In the genomic region with DNA sequence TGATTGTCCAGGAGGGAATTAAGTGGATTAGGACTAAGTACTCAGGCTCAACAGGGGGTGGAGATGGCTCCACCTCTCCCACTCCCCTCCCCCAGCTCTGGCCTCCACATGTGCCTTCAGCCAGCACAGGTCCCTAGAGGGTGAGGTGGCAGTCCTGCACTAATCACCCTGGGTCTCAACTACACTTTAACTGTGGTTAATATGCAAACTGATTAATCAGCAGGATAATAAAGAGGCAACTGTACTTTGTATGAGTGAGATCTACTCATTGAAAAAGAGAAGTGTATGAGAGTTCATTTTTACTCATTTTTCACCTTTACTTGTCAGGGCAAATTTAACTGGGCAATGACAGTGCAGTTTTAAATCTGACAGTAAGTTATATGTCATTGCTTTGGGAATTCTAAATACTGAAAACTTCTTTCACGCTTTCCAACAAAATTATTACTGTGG, we compare ENCODE assay signal across 11 cellular contexts.
A peak's percentile ranks its signal among the peaks of the same experiment; 100 is the strongest.
DNase-seq lines count a peak whose midpoint lies in the region; ATAC-seq, FAIRE-seq and TF ChIP-seq lines count a peak whose summit lies in the region.
"Had no signal": no experiment of that assay in that cellular context is flagged by ENCODE, and none has a peak within 500 bp of the region (broad histone marks: within the 10 kb centered on the region; RNA-seq: fewer than 3 reads in every experiment).

No MANE protein-coding gene starts in this region.

- DNase-seq in NT2/D1 (ENCODE audit: low read depth, low spot score), result peak; percentile 38
- DNase-seq in HepG2 (ENCODE audit: low spot score), result no peak
- DNase-seq in activated naive CD4-positive, alpha-beta T cell (lab: John Stamatoyannopoulos, UW), result no peak
- DNase-seq in AG20443 (ENCODE audit: low spot score), result no peak
- no peak for DNase-seq in activated naive CD4-positive, alpha-beta T cell treated with anti-CD3 and anti-CD28 coated beads, Interleukin-2, amount 50 U/mL, for 16 hours
- DNase-seq: right lobe of liver had no signal

- peaks cover 0 to 5% of the 10 kb centered on the region in 2 experiments; a peak in 1 of 3 replicates for H3K36me3 ChIP-seq in HEK293 (ENCODE audit: control insufficient read depth in 2 of 2, insufficient read depth in 1 of 2, low read length in 2 of 2)
- H3K36me3 ChIP-seq in NT2/D1 (ENCODE audit: insufficient read depth, insufficient read length, low read length), result peaks cover 4% of the 10 kb centered on the region
- H3K36me3 ChIP-seq in HepG2 (replicated peaks in 1 of 2; ENCODE audit: control insufficient read depth in 1 of 2, insufficient read depth in 2 of 2, low read length in 2 of 2), result no peaks in the 10 kb centered on the region
- H3K36me3 ChIP-seq: right lobe of liver had no signal

- no peak overlapping the region for H2AFZ ChIP-seq in HepG2 (ENCODE audit: low read length)

- peak; percentile 39 for ATAC-seq in GM18502 (IDR thresholded peaks at IDR 0.05; ENCODE audit: poor library complexity, unreplicated experiment)
- ATAC-seq in HepG2, result no peak
- ATAC-seq in HG02852 (IDR thresholded peaks at IDR 0.05; ENCODE audit: unreplicated experiment), result no peak
- ATAC-seq: activated naive CD4-positive, alpha-beta T cell treated with anti-CD3 and anti-CD28 coated beads, Interleukin-2, amount 50 U/mL, for 72 hours had no signal

- TF ChIP-seq RAD21 in HepG2 (CRISPR knock-in tag; IDR thresholded peaks at IDR 0.05), result no peak

- no peaks in the 10 kb centered on the region for H4K20me1 ChIP-seq in HepG2 (ENCODE audit: insufficient read depth, low read length)

- CTCF ChIA-PET in HEK293 (lab: Yijun Ruan, JAX), result interaction anchor here (4.7 kb wide), 1 partner anchor 16 kb away, joined by 24 read pairs; no protein-coding TSS in a partner anchor
- CTCF ChIA-PET in HepG2 (lab: Yijun Ruan, JAX; ENCODE audit: low intra/inter-chr PET ratio, low total read pairs), result no interaction called here

- TF ChIP-seq EP300 in HepG2 (IDR thresholded peaks at IDR 0.05; ENCODE audit: low read depth in 2 of 2, low read length in 2 of 2) (no peak), HepG2 (CRISPR knock-in tag; IDR thresholded peaks at IDR 0.05; ENCODE audit: borderline replicate concordance) (no peak)

- intact Hi-C loops in HepG2 (cut with micrococcal nuclease; ENCODE audit: unreplicated experiment), result no loop called here

- BruUV-seq in HepG2 (replicated peaks; lab: Mats Ljungman, UMichigan), result no TSS peak

- H3K9me3 ChIP-seq in HEK293 (ENCODE audit: control insufficient read depth, insufficient read depth, low read depth, low read length) (no peaks in the 10 kb centered on the region), NT2/D1 (ENCODE audit: insufficient read depth, low read length) (no peaks in the 10 kb centered on the region), HepG2 (ENCODE audit: low read length) (no peaks in the 10 kb centered on the region)
- H3K9me3 ChIP-seq: right lobe of liver had no signal

- WGBS in HepG2 (ENCODE audit: low lambda C conversion rate), result 22% methylated on average over 1 of the region's 1 CpG

- H3K4me2 ChIP-seq in HepG2 (ENCODE audit: low read depth, low read length), result no peak overlapping the region

- H3K4me1 ChIP-seq in HEK293 (ENCODE audit: control insufficient read depth, insufficient read depth, low read length) (peaks cover 3% of the 10 kb centered on the region; the same call in 1 of the 2 replicates), NT2/D1 (ENCODE audit: insufficient read depth, insufficient read length) (no peaks in the 10 kb centered on the region), HepG2 (ENCODE audit: insufficient read depth, low read length) (no peaks in the 10 kb centered on the region)
- H3K4me1 ChIP-seq: right lobe of liver had no signal

- in situ Hi-C loops in HepG2 (cut with HindIII; ENCODE audit: extremely low pct_ligation_motif_present, low pct_unique_long_range_greater_than_20kb), result no loop called here

- no peak for TF ChIP-seq POLR2A in HepG2 (IDR thresholded peaks at IDR 0.05; ENCODE audit: insufficient read depth in 1 of 2, low read depth in 2 of 2, low read length in 2 of 2)

- POLR2A ChIA-PET in HEK293 (lab: Yijun Ruan, JAX), result no interaction called here
- POLR2A ChIA-PET in HepG2 (lab: Yijun Ruan, JAX), result no interaction called here

- H3K9ac ChIP-seq in NT2/D1 (ENCODE audit: insufficient read length, low read depth), result no peak overlapping the region
- no peak overlapping the region for H3K9ac ChIP-seq in HepG2 (ENCODE audit: insufficient read depth, low read depth, low read length)

- H3K27me3 ChIP-seq in NT2/D1 (ENCODE audit: insufficient read depth, insufficient read length), result no peaks in the 10 kb centered on the region
- no peaks in the 10 kb centered on the region for H3K27me3 ChIP-seq in HepG2 (ENCODE audit: control insufficient read depth in 1 of 2, insufficient read depth in 2 of 2, low read length in 2 of 2)
- H3K27me3 ChIP-seq: right lobe of liver had no signal

- H3K4me3 ChIP-seq in HEK293 (ENCODE audit: low read depth, low read length) (no peak overlapping the region), NT2/D1 (ENCODE audit: insufficient read length, low read depth) (no peak overlapping the region), HepG2 (replicated peaks in 1 of 3; ENCODE audit: insufficient read depth in 1 of 3, low read depth in 2 of 3, low read length in 3 of 3) (no peak overlapping the region)
- H3K4me3 ChIP-seq: right lobe of liver had no signal

- FAIRE-seq in HepG2 (lab: Jason Lieb, UNC), result no peak
- FAIRE-seq: TTC549 had no signal

- TF ChIP-seq CTCF in HEK293 (tag by site-specific recombination; IDR thresholded peaks at IDR 0.05) (no peak), HepG2 (CRISPR knock-in tag; IDR thresholded peaks at IDR 0.05) (no peak)

- H3K79me2 ChIP-seq in HepG2 (ENCODE audit: insufficient read depth, low read length), result no peaks in the 10 kb centered on the region

- H3K27ac ChIP-seq in HEK293 (ENCODE audit: extremely low read depth, low read depth, low read length) (no peak overlapping the region), HepG2 (ENCODE audit: extremely low read length, insufficient read depth, low read length) (no peak overlapping the region)
- H3K27ac ChIP-seq: right lobe of liver had no signal

TF ChIP-seq in HEK293, 187 proteins besides CTCF, POLR2A, EP300 and RAD21:
- TF ChIP-seq GLIS1 (tag by site-specific recombination; IDR thresholded peaks at IDR 0.05) (0 out of 2 replicates have a peak, but pooled peaks have one; percentile 13), OSR2 (tag by site-specific recombination; IDR thresholded peaks at IDR 0.05) (peak; percentile 23; the same call in 1 of the 2 replicates), ELK4 (IDR thresholded peaks at IDR 0.05; ENCODE audit: borderline replicate concordance, low read depth, low read length) (no peak)
- TF ChIP-seq, protein P1, sequence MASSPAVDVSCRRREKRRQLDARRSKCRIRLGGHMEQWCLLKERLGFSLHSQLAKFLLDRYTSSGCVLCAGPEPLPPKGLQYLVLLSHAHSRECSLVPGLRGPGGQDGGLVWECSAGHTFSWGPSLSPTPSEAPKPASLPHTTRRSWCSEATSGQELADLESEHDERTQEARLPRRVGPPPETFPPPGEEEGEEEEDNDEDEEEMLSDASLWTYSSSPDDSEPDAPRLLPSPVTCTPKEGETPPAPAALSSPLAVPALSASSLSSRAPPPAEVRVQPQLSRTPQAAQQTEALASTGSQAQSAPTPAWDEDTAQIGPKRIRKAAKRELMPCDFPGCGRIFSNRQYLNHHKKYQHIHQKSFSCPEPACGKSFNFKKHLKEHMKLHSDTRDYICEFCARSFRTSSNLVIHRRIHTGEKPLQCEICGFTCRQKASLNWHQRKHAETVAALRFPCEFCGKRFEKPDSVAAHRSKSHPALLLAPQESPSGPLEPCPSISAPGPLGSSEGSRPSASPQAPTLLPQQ (tag by site-specific recombination; IDR thresholded peaks at IDR 0.05), result 0 out of 2 replicates have a peak, but pooled peaks have one; percentile 44

TF ChIP-seq in HepG2, 621 proteins besides CTCF, POLR2A, EP300 and RAD21:
- 0 out of 2 replicates have a peak, but pooled peaks have one; percentile 15 for TF ChIP-seq NFE2L2 (IDR thresholded peaks at IDR 0.05; ENCODE audit: low read length)
- no peak for TF ChIP-seq SPEN (CRISPR knock-in tag; IDR thresholded peaks at IDR 0.05; ENCODE audit: low read depth)
